8 cellular contexts compared by ENCODE assay signal in the genomic region with DNA sequence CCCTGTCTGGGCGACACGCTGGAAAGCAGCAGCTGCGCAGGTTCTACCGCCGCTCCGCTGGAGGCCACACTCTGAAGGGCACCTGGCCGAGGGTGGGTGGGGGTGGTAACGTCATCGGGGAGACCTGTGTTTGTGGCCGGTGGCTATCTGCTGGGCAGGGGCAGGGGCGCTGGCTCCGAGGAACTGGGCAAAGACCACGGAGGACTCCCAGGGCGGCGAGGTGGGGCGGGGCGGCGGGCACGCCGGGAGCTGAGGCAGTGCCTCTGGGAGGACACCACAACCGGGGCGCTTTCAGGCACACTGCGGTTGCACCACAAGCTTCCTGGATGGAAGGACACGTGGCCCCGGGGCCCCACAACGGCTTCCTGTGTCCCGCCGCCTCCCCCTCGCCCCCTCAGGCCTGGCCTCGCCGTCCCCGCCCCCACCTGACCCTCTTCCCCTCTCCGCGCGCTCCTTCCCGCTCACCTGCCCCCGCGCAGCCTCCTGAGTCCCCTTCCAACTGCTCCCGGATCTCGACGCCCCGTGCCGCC. TPM values are rescaled to one million over a fixed set of nuclear protein-coding genes. Genes with fewer than 3 reads are reported as not detected.
DNase-seq lines count a peak whose midpoint lies in the region; ATAC-seq and TF ChIP-seq lines count a peak whose summit lies in the region.

No MANE protein-coding gene starts in this region.

- peak; percentile 58 for DNase-seq in NCI-H748 (lab: John Stamatoyannopoulos, UW; ENCODE audit: unreplicated experiment)
- DNase-seq in NCI-H748 treated with DMSO at 0.1 percent for 48 hours (lab: John Stamatoyannopoulos, UW) = no peak
- peak; percentile 27 for DNase-seq in NK-92 (lab: John Stamatoyannopoulos, UW; ENCODE audit: unreplicated experiment)
- peak; percentile 69 for DNase-seq in activated T-cell treated with anti-CD3 and anti-CD28 coated beads for 4 hours
- peak; percentile 42 for DNase-seq in fibroblast of villous mesenchyme (ENCODE audit: low read depth)
- peak; percentile 29 for DNase-seq in pons (ENCODE audit: low spot score)
- DNase-seq in type B pancreatic cell (ENCODE audit: extremely low spot score, unreplicated experiment) = no peak

- ATAC-seq in HG02970 (IDR thresholded peaks at IDR 0.05; ENCODE audit: low FRiP score, unreplicated experiment) = peak; percentile 48

- peak overlapping the region; percentile 65 for H3K4me3 ChIP-seq in fibroblast of villous mesenchyme (ENCODE audit: low read depth, low read length)

- H3K4me1 Mint-ChIP-seq in type B pancreatic cell (ENCODE audit: unreplicated experiment) = peaks cover 14% of the 10 kb centered on the region

- no peaks in the 10 kb centered on the region for H3K9me3 Mint-ChIP-seq in type B pancreatic cell

- peaks cover 6% of the 10 kb centered on the region for H3K27me3 Mint-ChIP-seq in type B pancreatic cell

- H3K27ac Mint-ChIP-seq in type B pancreatic cell = peak overlapping the region; percentile 99

- no peak for TF ChIP-seq CTCF in fibroblast of villous mesenchyme (IDR thresholded peaks at IDR 0.05; ENCODE audit: insufficient read depth, low read depth, low read length)
- TF ChIP-seq CTCF in type B pancreatic cell (conservative IDR thresholded peaks at IDR 0.05) = no peak

- H3K36me3 Mint-ChIP-seq in type B pancreatic cell = no peaks in the 10 kb centered on the region

- no peak overlapping the region for H3K4me3 Mint-ChIP-seq in type B pancreatic cell

RNA-seq across cellular contexts. Expression of gene DENND2D, which starts 3.3 kb away (rescaled TPM):
- total RNA-seq in fibroblast of villous mesenchyme = 2.3 and 4.3 TPM in 2 replicates
- total RNA-seq in type B pancreatic cell (ENCODE audit: low replicate concordance) = 6.3 and 12.7 TPM in 2 replicates

RNA-seq across cellular contexts. Expression of gene CHI3L2, which starts 23.8 kb away (rescaled TPM):
- total RNA-seq in fibroblast of villous mesenchyme (not detected in 2 replicates), type B pancreatic cell (ENCODE audit: low replicate concordance) (0.72 and 3.4 TPM in 2 replicates)

Comparison
In these comparisons a context has a peak if more than half of its experiments do, and no peak if none do; other contexts are left out.
1. DNase-seq: peak in NCI-H748 (single experiment), NK-92 (single experiment), activated T-cell treated with anti-CD3 and anti-CD28 coated beads for 4 hours (single experiment), fibroblast of villous mesenchyme (single experiment) and pons (single experiment); none in NCI-H748 treated with DMSO at 0.1 percent for 48 hours (single experiment) and type B pancreatic cell (single experiment).